Comparison of ENCODE assay signal across 8 cellular contexts in the genomic region with DNA sequence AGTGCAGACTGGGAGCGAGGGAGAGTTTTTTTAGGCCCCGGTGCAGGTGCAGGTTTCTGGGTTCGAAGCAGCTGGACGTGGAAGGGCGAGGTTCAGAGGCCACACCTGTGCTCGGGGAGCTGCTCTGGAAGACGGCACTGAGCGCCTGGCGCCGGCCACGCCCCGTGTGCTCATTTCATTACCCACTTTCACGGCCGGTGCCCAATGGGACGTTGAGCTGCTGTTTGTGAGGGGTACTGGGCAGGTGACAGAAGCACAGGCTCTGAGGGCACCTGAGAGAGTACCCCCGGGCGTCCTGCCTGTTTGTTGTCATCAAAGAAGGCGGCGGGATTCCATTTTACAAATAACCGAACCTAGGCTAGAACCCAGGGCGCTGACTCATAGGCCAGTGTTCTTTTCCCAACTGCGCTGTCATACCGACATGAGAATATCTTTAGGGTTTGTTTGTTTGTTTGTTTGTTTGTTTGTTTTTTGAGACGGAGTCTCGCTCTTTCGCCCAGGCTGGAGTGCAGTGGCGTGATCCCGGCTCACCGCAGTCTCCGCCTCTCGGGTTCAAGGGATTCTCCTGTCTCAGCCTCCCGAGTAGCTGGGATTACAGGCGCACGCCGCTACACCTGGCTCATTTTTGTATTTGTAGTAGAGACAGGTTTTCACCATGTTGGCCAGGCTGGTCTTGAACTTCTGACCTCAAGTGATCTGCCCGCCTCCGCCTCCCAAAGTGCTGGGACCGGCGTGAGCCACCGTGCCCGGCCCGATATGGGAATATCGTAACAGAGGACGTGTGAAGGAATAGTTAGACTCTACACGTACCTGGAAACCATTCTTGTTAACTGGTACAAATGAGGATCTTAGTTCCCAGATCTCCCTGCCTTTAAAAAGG. TPM values are rescaled to one million over a fixed set of nuclear protein-coding genes. Genes with fewer than 3 reads are reported as not detected.
DNase-seq lines count a peak whose midpoint lies in the region; ATAC-seq and TF ChIP-seq lines count a peak whose summit lies in the region.

No MANE protein-coding gene starts in this region.

- peak; percentile 31 for ATAC-seq in GM19372 (IDR thresholded peaks at IDR 0.05; ENCODE audit: low read depth, unreplicated experiment)
- no peak for ATAC-seq in thoracic aorta (ENCODE audit: insufficient number of reproducible peaks, low FRiP score, low read depth)

- peak overlapping the region; percentile 82 to 96 (median 94) for H3K4me2 ChIP-seq in BLaER1 treated with 17β-estradiol and CSF1 and Interleukin-3, amounts not matched to agents 10 nM and 100 nM

- H3K27ac ChIP-seq in BLaER1 treated with 17β-estradiol and CSF1 and Interleukin-3, amounts not matched to agents 10 nM and 100 nM = no peak overlapping the region
- no peak overlapping the region for H3K27ac ChIP-seq in WERI-Rb-1
- H3K27ac ChIP-seq in dorsolateral prefrontal cortex = peak overlapping the region in 39 of 59 donors; percentile 16 to 97 (median 76)
- peak overlapping the region; percentile 88 to 91 for H3K27ac ChIP-seq in mucosa of rectum (ENCODE audit: low read depth in 2 of 2, low read length in 2 of 2)
- no peak overlapping the region for H3K27ac ChIP-seq in thoracic aorta

- 0 out of 22 replicates have a peak, but pooled peaks cover 0 to 6% (median 0%) of the 10 kb centered on the region in 11 experiments for H3K36me3 ChIP-seq in BLaER1 treated with 17β-estradiol and CSF1 and Interleukin-3, amounts not matched to agents 10 nM and 100 nM
- H3K36me3 ChIP-seq in WERI-Rb-1 (no peaks in the 10 kb centered on the region), mucosa of rectum (ENCODE audit: control insufficient read depth in 2 of 2, insufficient read depth in 2 of 2, low read length in 2 of 2) (no peaks in the 10 kb centered on the region), thoracic aorta (no peaks in the 10 kb centered on the region)

- peaks cover 14 to 21% (median 18%) of the 10 kb centered on the region in 11 experiments for H3K9me3 ChIP-seq in BLaER1 treated with 17β-estradiol and CSF1 and Interleukin-3, amounts not matched to agents 10 nM and 100 nM (replicated peaks in 1 of 11)
- H3K9me3 ChIP-seq in WERI-Rb-1 (ENCODE audit: severe bottlenecking) (no peaks in the 10 kb centered on the region), mucosa of rectum (ENCODE audit: control insufficient read depth in 2 of 2, low read length in 2 of 2) (no peaks in the 10 kb centered on the region), thoracic aorta (no peaks in the 10 kb centered on the region)

- no peaks in the 10 kb centered on the region for H3K27me3 ChIP-seq in BLaER1 treated with 17β-estradiol and CSF1 and Interleukin-3, amounts not matched to agents 10 nM and 100 nM
- no peaks in the 10 kb centered on the region for H3K27me3 ChIP-seq in WERI-Rb-1 (ENCODE audit: insufficient read depth, low read depth, severe bottlenecking)
- H3K27me3 ChIP-seq in dorsolateral prefrontal cortex = no peaks in the 10 kb centered on the region
- no peaks in the 10 kb centered on the region for H3K27me3 ChIP-seq in mucosa of rectum (ENCODE audit: control insufficient read depth in 2 of 2, insufficient read depth in 2 of 2, low read length in 2 of 2)
- H3K27me3 ChIP-seq in thoracic aorta (replicated peaks; ENCODE audit: insufficient read depth) = no peaks in the 10 kb centered on the region

- peak overlapping the region; percentile 80 to 92 (median 86); a peak in 19 of 22 replicates for H3K9ac ChIP-seq in BLaER1 treated with 17β-estradiol and CSF1 and Interleukin-3, amounts not matched to agents 10 nM and 100 nM
- H3K9ac ChIP-seq in mucosa of rectum (ENCODE audit: low read depth in 1 of 2, low read length in 2 of 2) = peak overlapping the region; percentile 52 to 87

- TF ChIP-seq CTCF in WERI-Rb-1 (IDR thresholded peaks at IDR 0.05; ENCODE audit: low read depth, low read length) (no peak), dorsolateral prefrontal cortex (IDR thresholded peaks at IDR 0.05 in 54 of 56, conservative IDR thresholded peaks at IDR 0.05 in 2 of 56; ENCODE audit: low read depth in 1 of 56, partially characterized antibody in 56 of 56) (no peak), thoracic aorta (IDR thresholded peaks at IDR 0.05) (no peak)

- DNase-seq in HuH-7 (ENCODE audit: low spot score) = peak; percentile 97
- peak; percentile 28 for DNase-seq in WERI-Rb-1
- DNase-seq in dorsolateral prefrontal cortex = peak in 3 of 10 donors; percentile 42 to 50 (median 44)
- no peak for DNase-seq in thoracic aorta (ENCODE audit: low spot score)
- no peak for DNase-seq in middle frontal gyrus (ENCODE audit: extremely low spot score, low spot score)

- H3K4me3 ChIP-seq in BLaER1 treated with 17β-estradiol and CSF1 and Interleukin-3, amounts not matched to agents 10 nM and 100 nM = peak overlapping the region; percentile 71 to 96 (median 81)
- H3K4me3 ChIP-seq in WERI-Rb-1 (ENCODE audit: low read depth, low read length) = peak overlapping the region; percentile 60
- H3K4me3 ChIP-seq in dorsolateral prefrontal cortex = peak overlapping the region; percentile 78 to 100 (median 97)
- peak overlapping the region; percentile 81 to 89 for H3K4me3 ChIP-seq in mucosa of rectum (ENCODE audit: low read length in 2 of 2)
- H3K4me3 ChIP-seq in thoracic aorta = peak overlapping the region; percentile 99

- H3K4me1 ChIP-seq in BLaER1 treated with 17β-estradiol and CSF1 and Interleukin-3, amounts not matched to agents 10 nM and 100 nM = peaks cover 11 to 21% (median 16%) of the 10 kb centered on the region in 10 experiments; a peak in 19 of 20 replicates
- H3K4me1 ChIP-seq in mucosa of rectum (ENCODE audit: control insufficient read depth in 2 of 2, insufficient read depth in 2 of 2, low read length in 2 of 2) (peaks cover 8 to 9% of the 10 kb centered on the region in 2 donors), thoracic aorta (ENCODE audit: control insufficient read depth in 1 of 2, low read depth in 2 of 2) (peaks cover 6 to 17% of the 10 kb centered on the region in 2 donors)

- no peaks in the 10 kb centered on the region; a peak in 1 of 22 replicates for H4K20me1 ChIP-seq in BLaER1 treated with 17β-estradiol and CSF1 and Interleukin-3, amounts not matched to agents 10 nM and 100 nM

- intact Hi-C loops in dorsolateral prefrontal cortex (cut with DNase I) = loop anchor here in 1 of 2 donors (2.0 to 10.0 kb wide), 2 partner anchors 89 to 121 kb away; no protein-coding TSS in a partner anchor

RNA-seq across cellular contexts. Expression of a gene that starts 16.6 kb away (rescaled TPM):
- total RNA-seq in dorsolateral prefrontal cortex = 100 to 1,000 TPM in 119 of 120 experiments, 10 to 100 TPM in 1; 79.3 to 370 (median 252) TPM
- total RNA-seq in thoracic aorta = 1 to 10 TPM; 1.2 to 5.6 TPM

Comparison
In these comparisons a context has a peak if more than half of its experiments do, and no peak if none do; other contexts are left out.
1. H3K27ac ChIP-seq: peak in dorsolateral prefrontal cortex (39 of 59) and mucosa of rectum (2 of 2); none in BLaER1 treated with 17β-estradiol and CSF1 and Interleukin-3, amounts not matched to agents 10 nM and 100 nM (0 of 11), WERI-Rb-1 (single experiment) and thoracic aorta (0 of 2).
2. DNase-seq: peak in HuH-7 (single experiment) and WERI-Rb-1 (single experiment); none in thoracic aorta (single experiment) and middle frontal gyrus (single experiment).
3. RNA of a gene that starts 16.6 kb away (total RNA-seq): 79.3 to 370 TPM in dorsolateral prefrontal cortex; 1.2 to 5.6 TPM in thoracic aorta; every median in the first group is over 10 times any median in the second.
4. Peak in every context shown above with its lines, with median percentiles within 50 percentile points of each other: H3K4me3 ChIP-seq.